15 cellular contexts compared by ENCODE assay signal in genomic region chr2:219567791-219568361, GRCh38. TPM values are rescaled to one million over a fixed set of nuclear protein-coding genes. Genes with fewer than 3 reads are reported as not detected.
DNase-seq lines count a peak whose midpoint lies in the region; ATAC-seq and TF ChIP-seq lines count a peak whose summit lies in the region.
"Had no signal": no experiment of that assay in that cellular context is flagged by ENCODE, and none has a peak within 500 bp of the region (broad histone marks: within the 10 kb centered on the region; RNA-seq: fewer than 3 reads in every experiment).

No MANE protein-coding gene starts in this region.

- H3K9me3 ChIP-seq in right cardiac atrium (ENCODE audit: control insufficient read depth, low read length) = no peaks in the 10 kb centered on the region
- no peaks in the 10 kb centered on the region for H3K9me3 ChIP-seq in right atrium auricular region
- no peaks in the 10 kb centered on the region for H3K9me3 ChIP-seq in IMR-90 (ENCODE audit: control insufficient read depth, insufficient read depth, low read length)
- H3K9me3 ChIP-seq in A673 (ENCODE audit: low read depth, low read length, poor library complexity, severe bottlenecking) = no peaks in the 10 kb centered on the region
- H3K9me3 ChIP-seq: BLaER1 treated with 17β-estradiol and CSF1 and Interleukin-3, amounts not matched to agents 10 nM and 100 nM had no signal

- H4K91ac ChIP-seq in IMR-90 (ENCODE audit: insufficient read depth, low read depth, low read length) = no peak overlapping the region

- H3K4me3 ChIP-seq in right cardiac atrium (ENCODE audit: low read length) (no peak overlapping the region), right atrium auricular region (no peak overlapping the region), IMR-90 (ENCODE audit: insufficient read depth, low read depth, low read length) (no peak overlapping the region), A673 (ENCODE audit: low read depth, low read length, poor library complexity, severe bottlenecking) (no peak overlapping the region)
- H3K4me3 ChIP-seq: BLaER1 treated with 17β-estradiol and CSF1 and Interleukin-3, amounts not matched to agents 10 nM and 100 nM had no signal

- POLR2A ChIA-PET in IMR-90 (lab: Charles Lee; ENCODE audit: unreplicated experiment) (no interaction called here), A673 (lab: Charles Lee; ENCODE audit: low non-redundant PET) (no interaction called here)

- no peak overlapping the region for H2BK5ac ChIP-seq in IMR-90 (ENCODE audit: low read depth, low read length, poor library complexity, severe bottlenecking)

- H3K27me3 ChIP-seq in right cardiac atrium (ENCODE audit: control insufficient read depth, insufficient read depth) (no peaks in the 10 kb centered on the region), right atrium auricular region (no peaks in the 10 kb centered on the region), IMR-90 (ENCODE audit: control insufficient read depth, insufficient read depth, low read length) (no peaks in the 10 kb centered on the region; the same call in 1 of the 2 replicates), A673 (replicated peaks; ENCODE audit: insufficient read depth, low read depth, low read length, poor library complexity) (no peaks in the 10 kb centered on the region)

- H3K27me3 Mint-ChIP-seq in nephron (ENCODE audit: low read depth) = peaks cover 4% of the 10 kb centered on the region
- H3K27me3 Mint-ChIP-seq in osteocyte (ENCODE audit: unreplicated experiment) = no peaks in the 10 kb centered on the region

- H3K4me3 Mint-ChIP-seq in nephron (peak overlapping the region; percentile 56 to 74 (median 60)), osteocyte (ENCODE audit: unreplicated experiment) (no peak overlapping the region)
- H3K4me3 Mint-ChIP-seq: CD4-positive, CD25-positive, alpha-beta regulatory T cell had no signal

- in situ Hi-C loops in IMR-90 (cut with MboI; ENCODE audit: low sequenced_read_pairs) = no loop called here

- TF ChIP-seq CTCF in right atrium auricular region (IDR thresholded peaks at IDR 0.05) (no peak), IMR-90 (conservative IDR thresholded peaks at IDR 0.05; ENCODE audit: low read depth, low read length) (no peak), nephron (IDR thresholded peaks at IDR 0.05; ENCODE audit: unreplicated experiment in 3 of 3) (no peak), osteocyte (IDR thresholded peaks at IDR 0.05) (no peak), A673 (conservative IDR thresholded peaks at IDR 0.05; ENCODE audit: low read depth, low read length) (no peak)

- H3K18ac ChIP-seq in IMR-90 (ENCODE audit: low read depth, low read length) = no peak overlapping the region

- H3K36me3 ChIP-seq in right atrium auricular region (peaks cover 20% of the 10 kb centered on the region), IMR-90 (ENCODE audit: control insufficient read depth, insufficient read depth, low read length) (peaks cover 26% of the 10 kb centered on the region), A673 (ENCODE audit: insufficient read depth, low read length, poor library complexity, severe bottlenecking) (no peaks in the 10 kb centered on the region)

- H3K56ac ChIP-seq in IMR-90 (ENCODE audit: extremely low read depth, insufficient read depth, low read length) = no peak overlapping the region

- H3K36me3 Mint-ChIP-seq in nephron (ENCODE audit: low read depth) (peaks cover 51% of the 10 kb centered on the region), osteocyte (ENCODE audit: unreplicated experiment) (peaks cover 32% of the 10 kb centered on the region)
- H3K36me3 Mint-ChIP-seq: CD4-positive, CD25-positive, alpha-beta regulatory T cell had no signal

- H2BK15ac ChIP-seq in IMR-90 (ENCODE audit: low read depth, low read length) = no peak overlapping the region

- no peak overlapping the region for H2AK9ac ChIP-seq in IMR-90 (replicated peaks; ENCODE audit: low read depth, low read length, poor library complexity)

- H3K27ac Mint-ChIP-seq in nephron (peak overlapping the region in 1 of 3 experiments; percentile 23), osteocyte (ENCODE audit: unreplicated experiment) (peak overlapping the region; percentile 65)

- peaks cover 11 to 18% of the 10 kb centered on the region in 2 experiments for H3K79me1 ChIP-seq in IMR-90 (ENCODE audit: low read depth in 1 of 2, low read length in 2 of 2)

- H3K4me1 Mint-ChIP-seq in nephron (peaks cover 52% of the 10 kb centered on the region), osteocyte (ENCODE audit: unreplicated experiment) (peaks cover 22% of the 10 kb centered on the region)

- dilution Hi-C loops in IMR-90 (cut with HindIII; ENCODE audit: low sequenced_read_pairs, unreplicated experiment) = no loop called here

- no peak overlapping the region for H3K4me2 ChIP-seq in IMR-90 (ENCODE audit: low read depth, low read length)

- H4K20me1 ChIP-seq in IMR-90 (ENCODE audit: insufficient read depth, low read length) = peaks cover 8% of the 10 kb centered on the region; the same call in 1 of the 2 replicates

- TF ChIP-seq RAD21 in IMR-90 (IDR thresholded peaks at IDR 0.05; ENCODE audit: low read length) = no peak

- H3K9ac ChIP-seq in IMR-90 (ENCODE audit: low read depth, low read length) = no peak overlapping the region
- H3K9ac ChIP-seq: BLaER1 treated with 17β-estradiol and CSF1 and Interleukin-3, amounts not matched to agents 10 nM and 100 nM had no signal

- H4K5ac ChIP-seq in IMR-90 (ENCODE audit: low read depth, low read length) = no peak overlapping the region

- H2AK5ac ChIP-seq in IMR-90 (ENCODE audit: low read depth, low read length) = no peak overlapping the region

- H3K27ac ChIP-seq in right cardiac atrium (ENCODE audit: low read length) (no peak overlapping the region), right atrium auricular region (peak overlapping the region in 1 of 2 donors; percentile 11), IMR-90 (ENCODE audit: insufficient read depth, low read length) (no peak overlapping the region), A673 (ENCODE audit: low read depth, low read length, poor library complexity, severe bottlenecking) (no peak overlapping the region)
- H3K27ac ChIP-seq: 22Rv1; BLaER1 treated with 17β-estradiol and CSF1 and Interleukin-3, amounts not matched to agents 10 nM and 100 nM had no signal

- H3K4ac ChIP-seq in IMR-90 (ENCODE audit: low read depth, low read length) = no peak overlapping the region

- BruUV-seq in IMR-90 (replicated peaks; lab: Mats Ljungman, UMichigan) (no TSS peak), A673 (replicated peaks; lab: Mats Ljungman, UMichigan) (no TSS peak)

- ATAC-seq in right cardiac atrium (no peak), IMR-90 (ENCODE audit: low read depth) (no peak), SK-N-SH treated with all-trans-retinoic acid at 6 μM for 48 hours (no peak)

- H2BK20ac ChIP-seq in IMR-90 (ENCODE audit: low read depth, low read length) = no peak overlapping the region

- DNase-seq in right cardiac atrium (peak in 2 of 3 donors; percentile 63 to 68), right atrium auricular region (ENCODE audit: low spot score) (no peak), IMR-90 (no peak), osteocyte (ENCODE audit: extremely low spot score, unreplicated experiment) (peak; percentile 81), SW480 (ENCODE audit: low spot score) (no peak), A673 (ENCODE audit: low spot score) (no peak)
- DNase-seq: ACHN; CD4-positive, CD25-positive, alpha-beta regulatory T cell; DMS53; GF-D8 had no signal

- no peak overlapping the region for H4K8ac ChIP-seq in IMR-90 (ENCODE audit: low read depth in 2 of 2, low read length in 2 of 2)

- CTCF ChIA-PET in IMR-90 (lab: Yijun Ruan, JAX) (no interaction called here), A673 (lab: Charles Lee) (no interaction called here)

- H3K4me1 ChIP-seq in right cardiac atrium (ENCODE audit: control insufficient read depth, insufficient read depth, low read length) (no peaks in the 10 kb centered on the region), right atrium auricular region (peaks cover 0 to 21% of the 10 kb centered on the region in 2 donors), IMR-90 (ENCODE audit: control insufficient read depth, insufficient read depth, low read length) (peaks cover 10% of the 10 kb centered on the region), A673 (ENCODE audit: insufficient read depth, low read length, poor library complexity, severe bottlenecking) (peaks cover 14% of the 10 kb centered on the region)

- intact Hi-C loops in right cardiac atrium (cut with DNase I) = no loop called here
- intact Hi-C loops in IMR-90 (cut with micrococcal nuclease) = no loop called here
- intact Hi-C loops in A673 (cut with micrococcal nuclease; ENCODE audit: unreplicated experiment) = no loop called here

- no peak overlapping the region for H3K14ac ChIP-seq in IMR-90 (replicated peaks; ENCODE audit: low read depth, low read length)

- H3K23ac ChIP-seq in IMR-90 (ENCODE audit: low read depth, low read length) = no peak overlapping the region

- 84% methylated on average over 35 of the region's 35 CpGs for WGBS in right cardiac atrium
- 91% methylated on average over 25 of the region's 35 CpGs; no CpG with 5 or more reads in 1 of the 2 experiments for WGBS in IMR-90 (ENCODE audit: extremely low coverage in 2 of 2, insufficient read length in 1 of 2), 2 experiments

- H3K9me1 ChIP-seq in IMR-90 (ENCODE audit: insufficient read depth, low read length) = peaks cover 8% of the 10 kb centered on the region; the same call in 1 of the 2 replicates

- no peak overlapping the region for H2BK120ac ChIP-seq in IMR-90 (ENCODE audit: low read depth, low read length)

- TF ChIP-seq POLR2A in IMR-90 (IDR thresholded peaks at IDR 0.05; ENCODE audit: low read depth, low read length) = no peak

- H3K9me3 Mint-ChIP-seq in nephron (no peaks in the 10 kb centered on the region), osteocyte (ENCODE audit: unreplicated experiment) (no peaks in the 10 kb centered on the region)

- H2AFZ ChIP-seq in IMR-90 (replicated peaks; ENCODE audit: low read length, poor library complexity) = peak overlapping the region; percentile 15

RNA-seq across cellular contexts. Expression of gene OBSL1, which starts 3.5 kb away (rescaled TPM):
- total RNA-seq in right cardiac atrium (100 to 1,000 TPM; 263 to 321 (median 294) TPM), right atrium auricular region (100 to 1,000 TPM; 150 to 157 TPM), IMR-90 (2012; rRNA removed) (21.4 and 21.5 TPM in 2 replicates), osteocyte (168 and 174 TPM in 2 replicates), A673 (2021) (23.1 and 46.6 TPM in 2 replicates)
- polyA plus RNA-seq in right cardiac atrium (179 TPM), IMR-90 (2012; rRNA removed) (51.2 and 51.8 TPM in 2 replicates)
- polyA plus RNA-seq in IMR-90 (2012; cell fraction: cytosol; rRNA removed) = 55.5 and 61.7 TPM in 2 replicates
- polyA plus RNA-seq in IMR-90 (2012; cell fraction: nucleus; rRNA removed; ENCODE audit: low replicate concordance) = 203 and 301 TPM in 2 replicates
- polyA plus RNA-seq: CD4-positive, CD25-positive, alpha-beta regulatory T cell had no signal

RNA-seq across cellular contexts. Expression of gene INHA, which starts 4.2 kb away (rescaled TPM):
- total RNA-seq in right cardiac atrium = 10 to 100 TPM; 16.7 to 47.6 (median 28.1) TPM
- 28.7 TPM for polyA plus RNA-seq in right cardiac atrium
- 10 to 100 TPM in 1 of 2 donors, 1 to 10 TPM in 1; 1.0 to 28.3 TPM for total RNA-seq in right atrium auricular region
- total RNA-seq in IMR-90 (2012; rRNA removed) = not detected in 2 replicates
- polyA plus RNA-seq in IMR-90 (2012; rRNA removed) = 0.80 and 0.96 TPM in 2 replicates
- polyA plus RNA-seq in IMR-90 (2012; cell fraction: cytosol; rRNA removed) = 0.16 and 0.26 TPM in 2 replicates
- 5.6 and 14.6 TPM in 2 replicates for polyA plus RNA-seq in IMR-90 (2012; cell fraction: nucleus; rRNA removed; ENCODE audit: low replicate concordance)
- 1.2 and 1.4 TPM in 2 replicates for total RNA-seq in osteocyte
- 0.70 TPM in 1 of 2 replicates, not detected in the other for total RNA-seq in A673 (2021)
- total RNA-seq: CD4-positive, CD25-positive, alpha-beta regulatory T cell; HT-29 had no signal
- polyA plus RNA-seq: CD4-positive, CD25-positive, alpha-beta regulatory T cell had no signal

RNA-seq across cellular contexts. Expression of gene TMEM198, which starts 24.0 kb away (rescaled TPM):
- total RNA-seq in right cardiac atrium = 1 to 10 TPM; 1.8 to 3.4 (median 3.1) TPM
- 3.4 TPM for polyA plus RNA-seq in right cardiac atrium
- 1 to 10 TPM; 1.8 to 4.3 TPM for total RNA-seq in right atrium auricular region
- total RNA-seq in IMR-90 (2012; rRNA removed) = under 0.01 and 0.18 TPM in 2 replicates
- 2.2 and 3.0 TPM in 2 replicates for polyA plus RNA-seq in IMR-90 (2012; rRNA removed)
- polyA plus RNA-seq in IMR-90 (2012; cell fraction: cytosol; rRNA removed) = 0.81 and 1.3 TPM in 2 replicates
- 20.2 and 40.5 TPM in 2 replicates for polyA plus RNA-seq in IMR-90 (2012; cell fraction: nucleus; rRNA removed; ENCODE audit: low replicate concordance)
- total RNA-seq in osteocyte = 5.3 and 6.7 TPM in 2 replicates
- 4.6 and 7.6 TPM in 2 replicates for total RNA-seq in A673 (2021)
- polyA plus RNA-seq: CD4-positive, CD25-positive, alpha-beta regulatory T cell had no signal

RNA-seq across cellular contexts. Expression of gene CHPF, which starts 24.3 kb away (rescaled TPM):
- total RNA-seq in right cardiac atrium = 100 to 1,000 TPM in 2 of 4 donors, 10 to 100 TPM in 2; 92.6 to 145 (median 101) TPM
- polyA plus RNA-seq in right cardiac atrium = 115 TPM
- total RNA-seq in right atrium auricular region = 100 to 1,000 TPM; 206 to 228 TPM
- total RNA-seq in IMR-90 (2012; rRNA removed) = 24.0 and 27.2 TPM in 2 replicates
- polyA plus RNA-seq in IMR-90 (2012; rRNA removed) = 115 and 147 TPM in 2 replicates
- 108 and 204 TPM in 2 replicates for polyA plus RNA-seq in IMR-90 (2012; cell fraction: cytosol; rRNA removed)
- 37.3 and 118 TPM in 2 replicates for polyA plus RNA-seq in IMR-90 (2012; cell fraction: nucleus; rRNA removed; ENCODE audit: low replicate concordance)
- total RNA-seq in osteocyte = 144 and 151 TPM in 2 replicates
- total RNA-seq in A673 (2021) = 13.8 and 15.8 TPM in 2 replicates

RNA-seq across cellular contexts. Expression of gene STK11IP, which starts 29.8 kb away (rescaled TPM):
- total RNA-seq in right cardiac atrium = 10 to 100 TPM; 12.1 to 19.0 (median 15.1) TPM
- polyA plus RNA-seq in right cardiac atrium = 13.4 TPM
- 1 to 10 TPM; 5.5 to 6.6 TPM for total RNA-seq in right atrium auricular region
- 6.7 and 19.7 TPM in 2 replicates for total RNA-seq in IMR-90 (2012; rRNA removed)
- polyA plus RNA-seq in IMR-90 (2012; rRNA removed) = 14.5 and 22.4 TPM in 2 replicates
- 6.4 and 7.1 TPM in 2 replicates for polyA plus RNA-seq in IMR-90 (2012; cell fraction: cytosol; rRNA removed)
- polyA plus RNA-seq in IMR-90 (2012; cell fraction: nucleus; rRNA removed; ENCODE audit: low replicate concordance) = 83.5 and 203 TPM in 2 replicates
- total RNA-seq in osteocyte = 40.3 and 42.7 TPM in 2 replicates
- 35.6 and 43.9 TPM in 2 replicates for total RNA-seq in A673 (2021)

Comparison
In these comparisons a context has a peak if more than half of its experiments do, and no peak if none do; other contexts are left out.
1. DNase-seq: peak in right cardiac atrium (2 of 3) and osteocyte (single experiment); none in right atrium auricular region (single experiment), IMR-90 (single experiment), SW480 (single experiment) and A673 (single experiment).